22 cellular contexts compared by ENCODE assay signal in the genomic region with DNA sequence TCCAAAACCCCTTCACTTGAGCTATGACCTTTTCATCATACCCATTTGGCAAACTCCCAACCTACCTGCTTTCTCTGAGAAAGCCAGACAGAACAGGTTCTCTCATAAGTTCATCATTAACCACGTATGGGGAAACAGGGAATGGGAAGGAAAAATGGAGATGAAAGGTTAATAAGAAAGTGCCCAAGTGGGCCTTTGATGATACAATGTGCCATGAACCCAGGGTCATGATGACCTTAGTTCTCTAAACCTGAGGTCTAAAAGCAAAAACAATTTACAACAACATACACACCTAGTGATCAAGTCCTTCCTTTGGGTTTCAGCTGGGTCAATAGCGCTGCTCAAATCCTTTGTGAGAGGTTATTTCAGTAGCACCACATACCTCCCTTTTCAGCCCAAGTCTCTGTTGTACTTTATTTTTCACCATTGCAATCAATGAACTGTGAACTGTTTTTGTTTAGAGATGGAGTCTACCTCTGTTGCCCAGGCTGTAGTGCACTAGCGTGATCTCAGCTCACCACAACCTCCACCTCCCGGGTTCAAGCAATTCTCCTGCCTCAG. TPM values are rescaled to one million over a fixed set of nuclear protein-coding genes. Genes with fewer than 3 reads are reported as not detected.
DNase-seq lines count a peak whose midpoint lies in the region; ATAC-seq and TF ChIP-seq lines count a peak whose summit lies in the region.
"Had no signal": no experiment of that assay in that cellular context is flagged by ENCODE, and none has a peak within 500 bp of the region (broad histone marks: within the 10 kb centered on the region; RNA-seq: fewer than 3 reads in every experiment).

No MANE protein-coding gene starts in this region.

- H3K27ac Mint-ChIP-seq in nephron progenitor cell: peak overlapping the region; percentile 46
- H3K27ac Mint-ChIP-seq in naive thymus-derived CD4-positive, alpha-beta T cell: peak overlapping the region in 1 of 9 donors; percentile 2
- H3K27ac Mint-ChIP-seq: CD4-positive, alpha-beta T cell; GM23338 had no signal

- peak overlapping the region; percentile 40; the same call in 1 of the 2 replicates for H3K27ac ChIP-seq in VCaP
- H3K27ac ChIP-seq in naive thymus-derived CD4-positive, alpha-beta T cell (ENCODE audit: low read depth, low read length): no peak overlapping the region
- H3K27ac ChIP-seq: HL-60, KMS-11 had no signal

- ATAC-seq in left colon (peak; percentile 85), HG03571 (IDR thresholded peaks at IDR 0.05; ENCODE audit: unreplicated experiment) (no peak), HG02884 (IDR thresholded peaks at IDR 0.05; ENCODE audit: unreplicated experiment) (no peak)
- ATAC-seq in naive thymus-derived CD4-positive, alpha-beta T cell: no peak
- ATAC-seq: GM23338 had no signal

- no peak overlapping the region for H3K4me3 Mint-ChIP-seq in nephron progenitor cell
- no peak overlapping the region for H3K4me3 Mint-ChIP-seq in naive thymus-derived CD4-positive, alpha-beta T cell
- H3K4me3 Mint-ChIP-seq: CD4-positive, alpha-beta T cell; GM23338 had no signal

- no peaks in the 10 kb centered on the region for H3K4me1 ChIP-seq in naive thymus-derived CD4-positive, alpha-beta T cell (ENCODE audit: control insufficient read depth in 2 of 2, insufficient read depth in 2 of 2, low read length in 2 of 2)

- no peak overlapping the region for H3K4me3 ChIP-seq in naive thymus-derived CD4-positive, alpha-beta T cell (ENCODE audit: low read length)
- H3K4me3 ChIP-seq: GM23338 had no signal

- POLR2A ChIA-PET in naive thymus-derived CD4-positive, alpha-beta T cell (lab: Charles Lee): no interaction called here

- no peaks in the 10 kb centered on the region for H3K27me3 Mint-ChIP-seq in nephron progenitor cell (ENCODE audit: low read depth, poor library complexity)
- no peaks in the 10 kb centered on the region for H3K27me3 Mint-ChIP-seq in naive thymus-derived CD4-positive, alpha-beta T cell
- H3K27me3 Mint-ChIP-seq: CD4-positive, alpha-beta T cell had no signal

- no peaks in the 10 kb centered on the region for H3K4me1 Mint-ChIP-seq in nephron progenitor cell
- H3K4me1 Mint-ChIP-seq in naive thymus-derived CD4-positive, alpha-beta T cell: peaks cover 0 to 5% (median 0%) of the 10 kb centered on the region in 7 donors
- H3K4me1 Mint-ChIP-seq: GM23338 had no signal

- TF ChIP-seq CTCF in VCaP (conservative IDR thresholded peaks at IDR 0.05) (no peak), nephron progenitor cell (IDR thresholded peaks at IDR 0.05) (no peak)

- intact Hi-C loops in left colon (cut with DNase I, micrococcal nuclease): no loop called here
- intact Hi-C loops in naive thymus-derived CD4-positive, alpha-beta T cell (cut with micrococcal nuclease): no loop called here

- H3K36me3 ChIP-seq in naive thymus-derived CD4-positive, alpha-beta T cell (ENCODE audit: control insufficient read depth in 2 of 3, insufficient read depth in 3 of 3, low read length in 3 of 3): peaks cover 0 to 6% (median 0%) of the 10 kb centered on the region in 3 experiments

- no peaks in the 10 kb centered on the region for H3K27me3 ChIP-seq in naive thymus-derived CD4-positive, alpha-beta T cell (ENCODE audit: control insufficient read depth in 2 of 2, insufficient read depth in 2 of 2, low read length in 2 of 2)

- peaks cover 59% of the 10 kb centered on the region for H3K36me3 Mint-ChIP-seq in nephron progenitor cell (ENCODE audit: low read depth)
- H3K36me3 Mint-ChIP-seq in naive thymus-derived CD4-positive, alpha-beta T cell: peaks cover 0 to 12% (median 0%) of the 10 kb centered on the region in 5 donors

- no peaks in the 10 kb centered on the region for H3K9me3 Mint-ChIP-seq in nephron progenitor cell
- no peaks in the 10 kb centered on the region for H3K9me3 Mint-ChIP-seq in naive thymus-derived CD4-positive, alpha-beta T cell
- H3K9me3 Mint-ChIP-seq: CD4-positive, alpha-beta T cell; GM23338 had no signal

- no peaks in the 10 kb centered on the region for H3K9me3 ChIP-seq in naive thymus-derived CD4-positive, alpha-beta T cell (ENCODE audit: control insufficient read depth in 2 of 3, low read length in 3 of 3)

- CTCF ChIA-PET in naive thymus-derived CD4-positive, alpha-beta T cell (lab: Charles Lee): no interaction called here

- DNase-seq in DMS53 treated with DMSO at 0.1 percent for 48 hours (lab: John Stamatoyannopoulos, UW; ENCODE audit: unreplicated experiment): peak; percentile 62
- no peak for DNase-seq in left colon
- DNase-seq in nephron progenitor cell: no peak
- no peak for DNase-seq in naive thymus-derived CD4-positive, alpha-beta T cell
- DNase-seq in globus pallidus (ENCODE audit: low spot score): no peak
- DNase-seq: AML-193; CD4-positive, alpha-beta T cell; GF-D8; NCI-H1092; NCI-H1694; NCI-H2171; NCI-H82; SHP77 had no signal

RNA-seq across cellular contexts. Expression of gene RANGRF, which starts 14.5 kb away (rescaled TPM):
- 10 to 100 TPM; 11.8 to 13.4 TPM for total RNA-seq in left colon
- 10 to 100 TPM; 26.0 to 46.1 (median 38.9) TPM for total RNA-seq in naive thymus-derived CD4-positive, alpha-beta T cell
- polyA plus RNA-seq in naive thymus-derived CD4-positive, alpha-beta T cell: 10 to 100 TPM; 77.5 to 85.8 TPM

RNA-seq across cellular contexts. Expression of gene SLC25A35, which starts 21.2 kb away (rescaled TPM):
- total RNA-seq in left colon: 10 to 100 TPM in 1 of 2 donors, 1 to 10 TPM in 1; 7.2 to 11.8 TPM
- 10 to 100 TPM in 1 of 5 experiments, 1 to 10 TPM in 4; 4.3 to 10.0 (median 7.0) TPM for total RNA-seq in naive thymus-derived CD4-positive, alpha-beta T cell
- 1 to 10 TPM in 1 of 2 donors, under 1 TPM in 1; 0.58 to 4.9 TPM for polyA plus RNA-seq in naive thymus-derived CD4-positive, alpha-beta T cell

RNA-seq across cellular contexts. Expression of gene PFAS, which starts 24.9 kb away (rescaled TPM):
- 10 to 100 TPM; 17.0 to 23.9 TPM for total RNA-seq in left colon
- 10 to 100 TPM; 31.6 to 68.9 (median 31.9) TPM for total RNA-seq in naive thymus-derived CD4-positive, alpha-beta T cell
- polyA plus RNA-seq in naive thymus-derived CD4-positive, alpha-beta T cell: 10 to 100 TPM; 15.2 to 17.4 TPM

RNA-seq across cellular contexts. Expression of gene CTC1, which starts 26.1 kb away (rescaled TPM):
- 10 to 100 TPM; 38.7 to 38.8 TPM for total RNA-seq in left colon
- 100 to 1,000 TPM; 124 to 366 (median 305) TPM for total RNA-seq in naive thymus-derived CD4-positive, alpha-beta T cell
- polyA plus RNA-seq in naive thymus-derived CD4-positive, alpha-beta T cell: 10 to 100 TPM; 25.1 to 32.7 TPM

RNA-seq across cellular contexts. Expression of gene ARHGEF15, which starts 36.1 kb away (rescaled TPM):
- 1 to 10 TPM; 1.7 to 2.6 TPM for total RNA-seq in left colon
- total RNA-seq in naive thymus-derived CD4-positive, alpha-beta T cell: not detected
- polyA plus RNA-seq in naive thymus-derived CD4-positive, alpha-beta T cell: not detected
- total RNA-seq: A673; CD4-positive, alpha-beta T cell; MCF 10A; NCI-H460 had no signal
